ENCODE assay signal across 25 cellular contexts in the genomic region with DNA sequence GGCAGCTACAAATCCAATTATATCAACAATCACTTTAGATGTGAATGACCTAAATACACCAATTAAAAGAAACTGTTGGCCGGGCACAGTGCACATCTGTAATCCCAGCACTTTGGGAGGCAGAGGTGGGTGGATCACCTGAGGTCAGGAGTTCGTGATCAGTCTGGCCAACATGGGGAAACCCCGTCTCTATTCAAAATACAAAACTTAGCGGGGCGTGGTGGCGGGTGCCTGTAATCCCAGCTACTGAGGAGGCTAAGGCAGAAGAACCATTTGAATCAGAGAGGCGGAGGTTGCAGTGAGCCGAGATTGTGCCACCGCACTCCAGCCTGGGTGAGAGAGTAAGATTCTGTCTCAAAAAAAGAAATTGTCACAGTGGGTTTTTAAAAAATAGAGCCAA. TPM values are rescaled to one million over a fixed set of nuclear protein-coding genes. Genes with fewer than 3 reads are reported as not detected.
DNase-seq lines count a peak whose midpoint lies in the region; ATAC-seq, FAIRE-seq and TF ChIP-seq lines count a peak whose summit lies in the region.
"Had no signal": no experiment of that assay in that cellular context is flagged by ENCODE, and none has a peak within 500 bp of the region (broad histone marks: within the 10 kb centered on the region; RNA-seq: fewer than 3 reads in every experiment).

No MANE protein-coding gene starts in this region.

- intact Hi-C loops in activated CD4-positive, alpha-beta T cell treated with anti-CD3 and anti-CD28 coated beads for 36 hours (cut with DNase I, micrococcal nuclease), result no loop called here
- intact Hi-C loops in GM12878 (cut with micrococcal nuclease; ENCODE audit: unreplicated experiment), result no loop called here

- in situ Hi-C loops in GM12878 (cut with MboI), result no loop called here

- H2AFZ ChIP-seq in GM12878 (ENCODE audit: control insufficient read depth, low read depth, low read length), result no peak overlapping the region
- no peak overlapping the region for H2AFZ ChIP-seq in trophoblast cell (ENCODE audit: insufficient read depth, low read length, poor library complexity)

- SMC1A ChIA-PET in GM12878 (lab: Charles Lee; ENCODE audit: uncharacterized antibody, unreplicated experiment), result interaction anchor here (0.8 to 3.1 kb wide), 6 partner anchors 12 to 181 kb away, joined by 3 to 9 read pairs (median 4); no protein-coding TSS in a partner anchor

- RAD21 ChIA-PET in GM12878 (lab: Charles Lee; ENCODE audit: unreplicated experiment), result interaction anchor here (0.7 to 2.3 kb wide), 3 partner anchors 12 to 181 kb away, joined by 3 to 9 read pairs (median 3); no protein-coding TSS in a partner anchor

- FAIRE-seq in GM12878 (lab: Jason Lieb, UNC), result no peak
- FAIRE-seq: A549, D721Med, GM12892, H54 had no signal

- TF ChIP-seq RAD21 in GM12878 (IDR thresholded peaks at IDR 0.05; ENCODE audit: insufficient read depth, low read depth, low read length), result no peak

- H3K36me3 Mint-ChIP-seq in activated CD4-positive, alpha-beta T cell treated with anti-CD3 and anti-CD28 coated beads for 36 hours (ENCODE audit: low read depth), result peaks cover 50% of the 10 kb centered on the region

- no peaks in the 10 kb centered on the region for H3K27me3 Mint-ChIP-seq in activated CD4-positive, alpha-beta T cell treated with anti-CD3 and anti-CD28 coated beads for 36 hours
- H3K27me3 Mint-ChIP-seq: CD4-positive, alpha-beta T cell; CD8-positive, alpha-beta memory T cell had no signal

- POLR2A ChIA-PET in activated CD4-positive, alpha-beta T cell treated with anti-CD3 and anti-CD28 coated beads for 36 hours (lab: Charles Lee), result no interaction called here
- POLR2A ChIA-PET in GM12878 (lab: Charles Lee), result interaction anchor here (0.8 kb wide), 1 partner anchor 20 kb away, joined by 3 read pairs; no protein-coding TSS in a partner anchor

- H3K4me1 Mint-ChIP-seq in activated CD4-positive, alpha-beta T cell treated with anti-CD3 and anti-CD28 coated beads for 36 hours, result peaks cover 37% of the 10 kb centered on the region

- H2BK12ac ChIP-seq in trophoblast cell (ENCODE audit: low read length), result no peak overlapping the region

- H3K36me3 ChIP-seq in GM12878 (ENCODE audit: control insufficient read depth in 2 of 2, insufficient read depth in 2 of 2, low read length in 1 of 2), result no peaks in the 10 kb centered on the region; a peak in 1 of 4 replicates
- peaks cover 0 to 6% of the 10 kb centered on the region in 2 experiments for H3K36me3 ChIP-seq in trophoblast cell (ENCODE audit: control insufficient read depth in 1 of 2, insufficient read depth in 2 of 2, low read length in 2 of 2)

- no peak overlapping the region for H3K4ac ChIP-seq in trophoblast cell (ENCODE audit: low read depth, low read length)

- H2BK120ac ChIP-seq in trophoblast cell (ENCODE audit: insufficient read depth, low read length, poor library complexity), result no peak overlapping the region

- H3K79me2 ChIP-seq in GM12878 (ENCODE audit: control insufficient read depth, insufficient read depth, low read length) (peaks cover 6% of the 10 kb centered on the region), trophoblast cell (ENCODE audit: control insufficient read depth, insufficient read depth, low read length, poor library complexity) (peaks cover 1% of the 10 kb centered on the region)

- no peak for ATAC-seq in activated CD4-positive, alpha-beta T cell treated with anti-CD3 and anti-CD28 coated beads for 36 hours
- no peak for ATAC-seq in GM12878
- no peak for ATAC-seq in HG03432 (IDR thresholded peaks at IDR 0.05; ENCODE audit: unreplicated experiment)
- ATAC-seq: A549 had no signal

- no peak overlapping the region for H4K8ac ChIP-seq in trophoblast cell (ENCODE audit: low read depth, low read length)

- TF ChIP-seq POLR2A in GM12878 (IDR thresholded peaks at IDR 0.05; ENCODE audit: low read depth, low read length), result no peak

- CTCF ChIA-PET in activated CD4-positive, alpha-beta T cell treated with anti-CD3 and anti-CD28 coated beads for 36 hours (lab: Charles Lee), result interaction anchor here (0.8 to 3.3 kb wide), 2 partner anchors 181 to 242 kb away, joined by 3 to 18 read pairs; no protein-coding TSS in a partner anchor
- CTCF ChIA-PET in GM12878 (lab: Yijun Ruan, JAX), result interaction anchor here (0.6 to 2.1 kb wide), 5 partner anchors 11 to 181 kb away, joined by 3 to 8 read pairs (median 5); no protein-coding TSS in a partner anchor

- TF ChIP-seq EP300 in GM12878 (IDR thresholded peaks at IDR 0.05; ENCODE audit: borderline replicate concordance in 1 of 2, control insufficient read depth in 1 of 2, low read depth in 2 of 2, low read length in 2 of 2), result no peak

- no peak overlapping the region for H3K9ac ChIP-seq in GM12878 (ENCODE audit: control insufficient read depth, insufficient read depth, low read length)
- H3K9ac ChIP-seq in trophoblast cell (ENCODE audit: low read length), result no peak overlapping the region
- H3K9ac ChIP-seq: BLaER1 treated with 17β-estradiol and CSF1 and Interleukin-3, amounts not matched to agents 10 nM and 100 nM had no signal

- no peak for TF ChIP-seq CTCF in GM12865 (IDR thresholded peaks at IDR 0.05; ENCODE audit: insufficient read depth, low read depth, low read length, missing control alignments)
- no peak for TF ChIP-seq CTCF in GM12878 (IDR thresholded peaks at IDR 0.05 in 2 of 3, conservative IDR thresholded peaks at IDR 0.05 in 1 of 3; ENCODE audit: control insufficient read depth in 2 of 3, extremely low read depth in 1 of 3, insufficient read depth in 1 of 3, low read depth in 3 of 3, low read length in 3 of 3)

- H2BK5ac ChIP-seq in trophoblast cell (ENCODE audit: low read depth, low read length, poor library complexity), result no peak overlapping the region

- H3K4me2 ChIP-seq in GM12878 (ENCODE audit: control insufficient read depth, insufficient read depth) (no peak overlapping the region), trophoblast cell (ENCODE audit: low read length) (no peak overlapping the region)
- H3K4me2 ChIP-seq: A549; BLaER1 treated with 17β-estradiol and CSF1 and Interleukin-3, amounts not matched to agents 10 nM and 100 nM had no signal

- H4K12ac ChIP-seq in trophoblast cell (ENCODE audit: low read depth, low read length), result no peak overlapping the region

- H3K27ac Mint-ChIP-seq in activated CD4-positive, alpha-beta T cell treated with anti-CD3 and anti-CD28 coated beads for 36 hours, result no peak overlapping the region
- H3K27ac Mint-ChIP-seq: CD4-positive, alpha-beta T cell had no signal

- H3K18ac ChIP-seq in trophoblast cell (ENCODE audit: low read length), result peak overlapping the region; percentile 59

- H3K9me3 ChIP-seq in GM12878 (replicated peaks; ENCODE audit: control insufficient read depth, insufficient read depth, low read length) (peaks cover 3% of the 10 kb centered on the region; the same call in 2 of the 3 replicates), trophoblast cell (ENCODE audit: insufficient read depth, low read depth, low read length) (no peaks in the 10 kb centered on the region)

- no peaks in the 10 kb centered on the region for H3K79me1 ChIP-seq in trophoblast cell (ENCODE audit: low read length)

- no peaks in the 10 kb centered on the region for H4K20me1 ChIP-seq in GM12878 (ENCODE audit: control insufficient read depth, insufficient read depth)

- no peak overlapping the region for H3K4me3 Mint-ChIP-seq in activated CD4-positive, alpha-beta T cell treated with anti-CD3 and anti-CD28 coated beads for 36 hours
- H3K4me3 Mint-ChIP-seq: CD14-positive monocyte; CD4-positive, alpha-beta T cell; CD8-positive, alpha-beta memory T cell had no signal

- H3K4me1 ChIP-seq in GM12878 (ENCODE audit: control insufficient read depth, insufficient read depth, low read length) (no peaks in the 10 kb centered on the region), trophoblast cell (ENCODE audit: control insufficient read depth in 1 of 2, insufficient read depth in 2 of 2, low read length in 2 of 2) (no peaks in the 10 kb centered on the region)
- H3K4me1 ChIP-seq: A549 had no signal

- H3K27me3 ChIP-seq in GM12878 (replicated peaks in 1 of 2; ENCODE audit: control insufficient read depth in 2 of 2, insufficient read depth in 2 of 2, low read length in 1 of 2) (no peaks in the 10 kb centered on the region), trophoblast cell (ENCODE audit: insufficient read depth, low read length) (no peaks in the 10 kb centered on the region)
- H3K27me3 ChIP-seq: BE2C; BLaER1 treated with 17β-estradiol and CSF1 and Interleukin-3, amounts not matched to agents 10 nM and 100 nM had no signal

- H3K9me3 Mint-ChIP-seq in activated CD4-positive, alpha-beta T cell treated with anti-CD3 and anti-CD28 coated beads for 36 hours (ENCODE audit: low read depth), result peaks cover 5% of the 10 kb centered on the region

- BruUV-seq in GM12878 (replicated peaks; lab: Mats Ljungman, UMichigan), result no TSS peak

- H3K4me3 ChIP-seq in GM12865 (ENCODE audit: low read depth, low read length), result no peak overlapping the region
- H3K4me3 ChIP-seq in GM12878, result no peak overlapping the region
- no peak overlapping the region for H3K4me3 ChIP-seq in trophoblast cell (ENCODE audit: low read depth, low read length)
- H3K4me3 ChIP-seq: A549; BLaER1 treated with 17β-estradiol and CSF1 and Interleukin-3, amounts not matched to agents 10 nM and 100 nM; HAP-1 had no signal

- H3K27ac ChIP-seq in GM12878 (ENCODE audit: control insufficient read depth, insufficient read depth) (no peak overlapping the region), trophoblast cell (ENCODE audit: low read depth, low read length) (no peak overlapping the region)
- H3K27ac ChIP-seq: A549; BLaER1 treated with 17β-estradiol and CSF1 and Interleukin-3, amounts not matched to agents 10 nM and 100 nM had no signal

- WGBS in GM12878 (ENCODE audit: insufficient coverage, insufficient replicate concordance, low lambda C conversion rate, missing lambda C conversion rate), result 85% methylated on average over 9 of the region's 9 CpGs
- WGBS in trophoblast cell (ENCODE audit: extremely low coverage, insufficient coverage, insufficient read length), result no CpG with 5 or more reads among the region's 9 CpGs

- H2AK5ac ChIP-seq in trophoblast cell (ENCODE audit: low read length), result no peak overlapping the region

- no peak overlapping the region for H3K14ac ChIP-seq in trophoblast cell (ENCODE audit: low read length)

- peak; percentile 15 for DNase-seq in activated CD4-positive, alpha-beta T cell treated with anti-CD3 and anti-CD28 coated beads for 36 hours
- DNase-seq in activated CD4-positive, alpha-beta T cell treated with anti-CD3 and anti-CD28 coated beads, Interleukin-2, amount 50 U/mL, for 48 hours, result no peak
- DNase-seq in GM12865 (ENCODE audit: low read depth) (peak; percentile 6), GM12878 (ENCODE audit: low read depth, low spot score) (no peak), trophoblast cell (no peak), SHP77 treated with DMSO at 0.1 percent for 48 hours (lab: John Stamatoyannopoulos, UW) (no peak)
- DNase-seq: 8988T; ACHN; AML-193; BE2C; CD4-positive, alpha-beta T cell; CD8-positive, alpha-beta memory T cell; DMS 273 treated with DMSO at 0.1 percent for 48 hours; DMS79; EL; GDM1; GOT3 had no signal

- H3K23ac ChIP-seq in trophoblast cell (ENCODE audit: low read length), result no peak overlapping the region

- H4K91ac ChIP-seq in trophoblast cell (ENCODE audit: low read depth, low read length), result no peak overlapping the region

RNA-seq across cellular contexts. Expression of a gene that starts 49.5 kb away (rescaled TPM):
- 10 to 100 TPM; 29.9 to 50.3 TPM for total RNA-seq in activated CD4-positive, alpha-beta T cell treated with anti-CD3 and anti-CD28 coated beads for 36 hours
- 377 and 379 TPM in 2 replicates for total RNA-seq in GM12878 (2013; cell fraction: nucleolus; rRNA removed)
- total RNA-seq in GM12878 (2014; rRNA removed) (49.6 and 60.7 TPM in 2 replicates), GM12878 (2014; rRNA removed; fragmentation: Illumina TruSeq; extraction: Trizol) (44.7 and 51.5 TPM in 2 replicates), GM12878 (2021) (44.4 and 48.2 TPM in 2 replicates)
- polyA plus RNA-seq in GM12878 (2011; ENCODE audit: low read depth), result 15.7 TPM
- polyA plus RNA-seq in GM12878 (2011; rRNA removed) (49.6 and 68.7 TPM in 2 replicates), GM12878 (2014; fragmentation: Illumina TruSeq; extraction: Trizol) (43.3 and 53.6 TPM in 2 replicates), GM12878 (2014; fragmentation: Nextera tagmentation; extraction: Ambion mirVana) (10 to 100 TPM in 1 of 2 experiments, 1 to 10 TPM in 1; 8.6 to 12.6 TPM), GM12878 (2014; rRNA removed) (40.2 and 40.7 TPM in 2 replicates), GM12878 (2016; fragmentation: Nextera tagmentation; extraction: Ambion mirVana) (10 to 100 TPM; 33.2 to 34.5 TPM)
- polyA plus RNA-seq in GM12878 (2011; cell fraction: cytosol; rRNA removed), result 35.8 and 40.6 TPM in 2 replicates
- polyA plus RNA-seq in GM12878 (2011; cell fraction: nucleus; rRNA removed), result 71.5 and 131 TPM in 2 replicates
- polyA plus RNA-seq in GM12878 (2012), result 19.0 and 27.1 TPM in 2 replicates
- polyA minus RNA-seq in GM12878 (2011; rRNA and poly(A)+ RNA removed), result 33.8 and 61.5 TPM in 2 replicates
- polyA minus RNA-seq in GM12878 (2011; cell fraction: cytosol; rRNA and poly(A)+ RNA removed), result 16.3 and 19.1 TPM in 2 replicates
- 62.7 and 96.7 TPM in 2 replicates for polyA minus RNA-seq in GM12878 (2011; cell fraction: nucleus; rRNA and poly(A)+ RNA removed)
- polyA plus RNA-seq in trophoblast cell (2013), result 18.5 and 19.2 TPM in 2 replicates

Comparison
In these comparisons a context has a peak if more than half of its experiments do, and no peak if none do; other contexts are left out.
1. DNase-seq: peak in activated CD4-positive, alpha-beta T cell treated with anti-CD3 and anti-CD28 coated beads for 36 hours (single experiment) and GM12865 (single experiment); none in activated CD4-positive, alpha-beta T cell treated with anti-CD3 and anti-CD28 coated beads, Interleukin-2, amount 50 U/mL, for 48 hours (0 of 2), GM12878 (single experiment), trophoblast cell (0 of 2) and SHP77 treated with DMSO at 0.1 percent for 48 hours (single experiment).